ENCODE assay signal across 21 cellular contexts in the genomic region with DNA sequence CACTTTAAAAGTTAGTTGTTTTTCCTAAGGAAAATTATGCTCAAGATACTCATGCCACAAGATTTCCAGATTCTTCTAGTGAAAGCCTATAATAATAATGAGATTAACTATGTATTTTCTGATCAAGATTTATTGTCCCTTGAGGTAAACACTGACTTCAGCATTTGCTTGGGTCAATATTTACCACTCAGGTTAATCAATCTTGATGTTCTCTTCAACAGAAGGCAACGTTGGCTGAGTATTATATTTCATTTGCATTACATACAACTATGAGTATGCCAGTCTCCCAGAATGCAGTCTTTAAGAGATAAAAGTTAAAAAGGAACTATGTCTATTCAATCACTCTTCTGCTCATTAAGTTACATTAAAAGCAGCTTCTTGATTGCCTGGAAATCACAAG.
"Had no signal": no experiment of that assay in that cellular context is flagged by ENCODE, and none has a peak within 500 bp of the region (broad histone marks: within the 10 kb centered on the region; RNA-seq: fewer than 3 reads in every experiment).

No MANE protein-coding gene starts in this region.

- H3K27me3 ChIP-seq: esophagus muscularis mucosa, gastrocnemius medialis, heart right ventricle, sigmoid colon, suprapubic skin, thyroid gland, uterus had no signal

- H3K9me3 ChIP-seq: gastrocnemius medialis, suprapubic skin, thyroid gland, uterus had no signal

- H3K36me3 ChIP-seq: gastrocnemius medialis, sigmoid colon, suprapubic skin, thyroid gland, uterus had no signal

- DNase-seq: effector memory CD8-positive, alpha-beta T cell; gastrocnemius medialis; heart right ventricle; immature natural killer cell; left ventricle myocardium inferior; mesendoderm; naive thymus-derived CD4-positive, alpha-beta T cell; nephron progenitor cell; posterior cingulate gyrus; sigmoid colon; stimulated activated CD4-positive, alpha-beta T cell treated with anti-CD3 and anti-CD28 coated beads, Interleukin-2, amount 100 ng/mL, for 48 hours; stimulated activated naive CD8-positive, alpha-beta T cell treated with anti-CD3 and anti-CD28 coated beads, Interleukin-15, Interleukin-2, amounts not matched to agents 100 U/mL and 50 U/mL, for 24 hours; thyroid gland; uterus had no signal

- H3K4me3 ChIP-seq: esophagus muscularis mucosa, gastrocnemius medialis, heart right ventricle, left ventricle myocardium inferior, lung, sigmoid colon, skin epidermis, suprapubic skin, thyroid gland, uterus had no signal

- H3K4me1 ChIP-seq: esophagus muscularis mucosa, gastrocnemius medialis, heart right ventricle, left ventricle myocardium inferior, sigmoid colon, suprapubic skin, thyroid gland, uterus had no signal

- H3K27ac ChIP-seq: epithelial cell of prostate, esophagus muscularis mucosa, gastrocnemius medialis, heart right ventricle, left ventricle myocardium inferior, sigmoid colon, skin epidermis, suprapubic skin, thyroid gland, uterus had no signal

- ATAC-seq: effector memory CD8-positive, alpha-beta T cell; gastrocnemius medialis; heart right ventricle; naive thymus-derived CD4-positive, alpha-beta T cell; stimulated activated effector memory CD8-positive, alpha-beta T cell treated with anti-CD3 and anti-CD28 coated beads, Interleukin-12 subunit alpha, Interleukin-12 subunit beta, amount 100 ng/mL, for 72 hours; stimulated activated naive CD8-positive, alpha-beta T cell treated with anti-CD3 and anti-CD28 coated beads, Interleukin-15, Interleukin-2, amounts not matched to agents 100 U/mL and 50 U/mL, for 24 hours had no signal

- FAIRE-seq: keratinocyte had no signal
